ENCODE assay signal across 8 cellular contexts in genomic region chr10:79047875-79048638, GRCh38. TPM values are rescaled to one million over a fixed set of nuclear protein-coding genes. Genes with fewer than 3 reads are reported as not detected.
DNase-seq lines count a peak whose midpoint lies in the region; ATAC-seq, FAIRE-seq and TF ChIP-seq lines count a peak whose summit lies in the region.

No MANE protein-coding gene starts in this region.

- no peaks in the 10 kb centered on the region for H3K79me1 ChIP-seq in H1 (ENCODE audit: low read depth, low read length)

- no peak overlapping the region for H3K4ac ChIP-seq in H1 (replicated peaks; ENCODE audit: insufficient read length, low read depth, low read length)

- no peaks in the 10 kb centered on the region for H3K23me2 ChIP-seq in H1 (ENCODE audit: low read depth, low read length)

- H3K36me3 ChIP-seq in H1 (ENCODE audit: control insufficient read depth in 2 of 4, insufficient read depth in 4 of 4, low read length in 3 of 4), result no peaks in the 10 kb centered on the region

- H2BK20ac ChIP-seq in H1 (ENCODE audit: low read length), result no peak overlapping the region

- H3K56ac ChIP-seq in H1 (replicated peaks; ENCODE audit: insufficient read length, low read depth, low read length), result no peak overlapping the region

- CTCF ChIA-PET in H1 (lab: Charles Lee; ENCODE audit: partially characterized antibody), result interaction anchor here (1.0 to 3.0 kb wide), 3 partner anchors 67 to 152 kb away, joined by 3 to 10 read pairs (median 3); no protein-coding TSS in a partner anchor

- no peak for FAIRE-seq in H1 (lab: Jason Lieb, UNC)

- no peaks in the 10 kb centered on the region for H3K79me2 ChIP-seq in H1 (ENCODE audit: control insufficient read depth in 1 of 2, insufficient read depth in 2 of 2, low read length in 2 of 2)

- H4K20me1 ChIP-seq in H1 (replicated peaks in 1 of 2; ENCODE audit: control insufficient read depth in 1 of 2, insufficient read depth in 2 of 2, low read length in 2 of 2), result peaks cover 0 to 3% of the 10 kb centered on the region in 2 experiments

- H3K9ac ChIP-seq in H1 (replicated peaks in 1 of 4; ENCODE audit: extremely low read depth in 1 of 4, low read depth in 3 of 4, low read length in 3 of 4), result no peak overlapping the region

- TF ChIP-seq CTCF in H1 (IDR thresholded peaks at IDR 0.05; ENCODE audit: control extremely low read depth in 1 of 3, insufficient read depth in 1 of 3, low read depth in 1 of 3, low read length in 3 of 3), result no peak
- TF ChIP-seq CTCF in foreskin fibroblast (IDR thresholded peaks at IDR 0.05; ENCODE audit: low read depth, low read length), result no peak

- no peak overlapping the region for H2BK5ac ChIP-seq in H1 (ENCODE audit: low read depth, low read length)

- no peak for TF ChIP-seq EP300 in H1 (IDR thresholded peaks at IDR 0.05; ENCODE audit: borderline replicate concordance in 1 of 2, low read depth in 2 of 2, low read length in 2 of 2)

- H3K18ac ChIP-seq in H1 (ENCODE audit: extremely low read depth, low read length), result no peak overlapping the region

- no peaks in the 10 kb centered on the region; a peak in 1 of 7 replicates for H3K27me3 ChIP-seq in H1 (replicated peaks in 1 of 4; ENCODE audit: control insufficient read depth in 3 of 4, extremely low read depth in 1 of 4, insufficient read depth in 3 of 4, low read length in 3 of 4)

- no peak overlapping the region for H4K5ac ChIP-seq in H1 (ENCODE audit: insufficient read length, low read depth, low read length)

- H3K23ac ChIP-seq in H1 (ENCODE audit: insufficient read length), result no peak overlapping the region

- no peak overlapping the region for H4K8ac ChIP-seq in H1 (ENCODE audit: extremely low read depth, insufficient read depth, low read length)

- no peak for TF ChIP-seq POLR2A in H1 (IDR thresholded peaks at IDR 0.05; ENCODE audit: control extremely low read depth in 1 of 2, low read depth in 2 of 2, low read length in 2 of 2)

- no peak overlapping the region for H2AFZ ChIP-seq in H1 (ENCODE audit: low read length)

- no peak overlapping the region for H3K4me3 ChIP-seq in H1 (ENCODE audit: extremely low read depth in 1 of 4, insufficient read depth in 2 of 4, low read depth in 3 of 4, low read length in 4 of 4)
- H3K4me3 ChIP-seq in foreskin fibroblast (ENCODE audit: low read depth in 1 of 2, low read length in 2 of 2), result no peak overlapping the region

- peak overlapping the region; percentile 79 for H4K91ac ChIP-seq in H1 (replicated peaks; ENCODE audit: insufficient read length, low read length)

- no peaks in the 10 kb centered on the region for H3K9me3 ChIP-seq in H1 (ENCODE audit: insufficient read depth in 2 of 2, low read depth in 1 of 2, low read length in 1 of 2)

- TF ChIP-seq RAD21 in H1 (IDR thresholded peaks at IDR 0.05 in 1 of 2, conservative IDR thresholded peaks at IDR 0.05 in 1 of 2; ENCODE audit: low read depth in 2 of 2, low read length in 2 of 2), result no peak

- peaks cover 3 to 19% (median 13%) of the 10 kb centered on the region in 4 experiments for H3K4me1 ChIP-seq in H1 (replicated peaks in 1 of 4; ENCODE audit: control insufficient read depth in 3 of 4, insufficient read depth in 4 of 4, low read length in 3 of 4)

- H2BK15ac ChIP-seq in H1 (ENCODE audit: low read length), result peak overlapping the region; percentile 34; the same call in 1 of the 2 replicates

- 82% methylated on average over 9 of the region's 13 CpGs; no CpG with 5 or more reads in 1 of the 2 experiments for WGBS in H1 (ENCODE audit: extremely low coverage in 1 of 2, insufficient coverage in 1 of 2, insufficient read length in 1 of 2, insufficient replicate concordance in 2 of 2, low coverage in 1 of 2, low lambda C conversion rate in 2 of 2, missing lambda C conversion rate in 1 of 2), 2 experiments

- no peak overlapping the region for H2BK12ac ChIP-seq in H1 (ENCODE audit: low read depth, low read length)

- H3K27ac ChIP-seq in H1 (ENCODE audit: low read depth, low read length), result no peak overlapping the region

- no peak overlapping the region for H2AK5ac ChIP-seq in H1 (ENCODE audit: low read depth, low read length)

- DNase-seq in UCSD-AML1 (lab: John Stamatoyannopoulos, UW; ENCODE audit: unreplicated experiment) (peak; percentile 75), H1 (ENCODE audit: low read depth in 1 of 2, low spot score in 2 of 2) (no peak), foreskin fibroblast (no peak), D341Med (ENCODE audit: low spot score) (no peak), NCI-H2196 treated with DMSO at 0.1 percent for 48 hours (lab: John Stamatoyannopoulos, UW; ENCODE audit: unreplicated experiment) (no peak)
- DNase-seq in stimulated activated CD4-positive, alpha-beta T cell treated with anti-CD3 and anti-CD28 coated beads, Interleukin-1b, Interleukin-23, amount 100 ng/mL, for 48 hours, result peak; percentile 51

- POLR2A ChIA-PET in H1 (lab: Charles Lee; ENCODE audit: partially characterized antibody), result interaction anchor here (1.3 kb wide), 1 partner anchor 73 kb away, joined by 3 read pairs; no protein-coding TSS in a partner anchor

- no peak overlapping the region for H3K14ac ChIP-seq in H1 (ENCODE audit: insufficient read length)

- peak; percentile 50 for ATAC-seq in GM21737 (IDR thresholded peaks at IDR 0.05; ENCODE audit: unreplicated experiment)
- no peak for ATAC-seq in HG02884 (IDR thresholded peaks at IDR 0.05; ENCODE audit: unreplicated experiment)

- no peak overlapping the region for H3K4me2 ChIP-seq in H1 (ENCODE audit: insufficient read depth in 1 of 2, low read depth in 2 of 2, low read length in 2 of 2)

- H2BK120ac ChIP-seq in H1 (replicated peaks; ENCODE audit: low read depth, low read length), result no peak overlapping the region

TF ChIP-seq in H1, 55 proteins besides CTCF, POLR2A, EP300 and RAD21:
- TF ChIP-seq CTBP2 (IDR thresholded peaks at IDR 0.05; ENCODE audit: borderline replicate concordance, insufficient read depth, insufficient read length, low read length), result no peak
- TF ChIP-seq, protein P1, sequence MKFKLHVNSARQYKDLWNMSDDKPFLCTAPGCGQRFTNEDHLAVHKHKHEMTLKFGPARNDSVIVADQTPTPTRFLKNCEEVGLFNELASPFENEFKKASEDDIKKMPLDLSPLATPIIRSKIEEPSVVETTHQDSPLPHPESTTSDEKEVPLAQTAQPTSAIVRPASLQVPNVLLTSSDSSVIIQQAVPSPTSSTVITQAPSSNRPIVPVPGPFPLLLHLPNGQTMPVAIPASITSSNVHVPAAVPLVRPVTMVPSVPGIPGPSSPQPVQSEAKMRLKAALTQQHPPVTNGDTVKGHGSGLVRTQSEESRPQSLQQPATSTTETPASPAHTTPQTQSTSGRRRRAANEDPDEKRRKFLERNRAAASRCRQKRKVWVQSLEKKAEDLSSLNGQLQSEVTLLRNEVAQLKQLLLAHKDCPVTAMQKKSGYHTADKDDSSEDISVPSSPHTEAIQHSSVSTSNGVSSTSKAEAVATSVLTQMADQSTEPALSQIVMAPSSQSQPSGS (IDR thresholded peaks at IDR 0.05; ENCODE audit: low read length), result no peak
- no peak for TF ChIP-seq FOSL1 (IDR thresholded peaks at IDR 0.05; ENCODE audit: insufficient read depth, low read depth, low read length)
- TF ChIP-seq NANOG (IDR thresholded peaks at IDR 0.05; ENCODE audit: insufficient read depth, low read depth, low read length, poor library complexity, severe bottlenecking), result no peak
- no peak for TF ChIP-seq HDAC2 (IDR thresholded peaks at IDR 0.05; ENCODE audit: borderline replicate concordance in 1 of 2, low read depth in 2 of 2, low read length in 2 of 2)
- no peak for TF ChIP-seq KDM1A (IDR thresholded peaks at IDR 0.05; ENCODE audit: borderline replicate concordance, low read length)
- TF ChIP-seq JUN (IDR thresholded peaks at IDR 0.05; ENCODE audit: low read depth, low read length), result no peak
- TF ChIP-seq SAP30 (IDR thresholded peaks at IDR 0.05; ENCODE audit: insufficient read depth, insufficient replicate concordance, low read length), result no peak
- TF ChIP-seq TAF7 (optimal IDR thresholded peaks at IDR 0.05; ENCODE audit: borderline replicate concordance, low read depth, low read length), result no peak
- no peak for TF ChIP-seq YY1 (IDR thresholded peaks at IDR 0.05; ENCODE audit: low read depth, low read length)
- no peak for TF ChIP-seq POU5F1 (IDR thresholded peaks at IDR 0.05; ENCODE audit: low read depth, low read length)
- TF ChIP-seq ZNF274 (IDR thresholded peaks at IDR 0.05; ENCODE audit: borderline replicate concordance, extremely low read depth, low read length), result no peak
- no peak for TF ChIP-seq MAFK (IDR thresholded peaks at IDR 0.05; ENCODE audit: low read depth, low read length)
- TF ChIP-seq SUZ12 (IDR thresholded peaks at IDR 0.05; ENCODE audit: low read length), result no peak
TF ChIP-seq in H1: peak in this region for 0.

RNA-seq across cellular contexts. Expression of gene ZMIZ1, which starts 20.7 kb away (rescaled TPM):
- total RNA-seq in H1 (2021; fragmentation: NEBNext Ultra II Directional; extraction: Animal tissue kit (Norgen Biotek cat#: 25700)), result 28.0 and 29.7 TPM in 2 replicates
- 8.1 and 17.1 TPM in 2 replicates for polyA plus RNA-seq in H1 (2011; rRNA removed)
- 7.4 TPM for polyA plus RNA-seq in H1 (2011; cell fraction: cytosol; rRNA removed)
- polyA plus RNA-seq in H1 (2011; cell fraction: nucleus; rRNA removed), result 33.0 TPM
- 17.4 to 25.1 TPM (median 23.6 TPM) in 4 replicates for polyA plus RNA-seq in H1 (2012, experiment 1 of 2)
- 13.4 TPM for polyA plus RNA-seq in H1 (2012, experiment 2 of 2)
- 11.4 TPM for polyA plus RNA-seq in H1 (2013, experiment 1 of 2)
- 10.1 TPM for polyA plus RNA-seq in H1 (2013, experiment 2 of 2)
- 9.1 and 16.3 TPM in 2 replicates for polyA minus RNA-seq in H1 (2011; rRNA and poly(A)+ RNA removed)
- polyA minus RNA-seq in H1 (2011; cell fraction: cytosol; rRNA and poly(A)+ RNA removed), result 19.2 TPM
- 24.4 TPM for polyA minus RNA-seq in H1 (2011; cell fraction: nucleus; rRNA and poly(A)+ RNA removed)

Comparison
In these comparisons a context has a peak if more than half of its experiments do, and no peak if none do; other contexts are left out.
1. DNase-seq: peak in UCSD-AML1 (single experiment) and stimulated activated CD4-positive, alpha-beta T cell treated with anti-CD3 and anti-CD28 coated beads, Interleukin-1b, Interleukin-23, amount 100 ng/mL, for 48 hours (single experiment); none in H1 (0 of 2), foreskin fibroblast (0 of 2), D341Med (single experiment) and NCI-H2196 treated with DMSO at 0.1 percent for 48 hours (single experiment).